ENCODE assay signal across 1 cellular context in genomic region chr9:14314929-14315753, GRCh38.
TF ChIP-seq lines count a peak whose summit lies in the region.

No MANE protein-coding gene starts in this region.

TF ChIP-seq in WTC11, 78 proteins besides CTCF, POLR2A, EP300 and RAD21 (continued from another document):
- TF ChIP-seq, protein P1, sequence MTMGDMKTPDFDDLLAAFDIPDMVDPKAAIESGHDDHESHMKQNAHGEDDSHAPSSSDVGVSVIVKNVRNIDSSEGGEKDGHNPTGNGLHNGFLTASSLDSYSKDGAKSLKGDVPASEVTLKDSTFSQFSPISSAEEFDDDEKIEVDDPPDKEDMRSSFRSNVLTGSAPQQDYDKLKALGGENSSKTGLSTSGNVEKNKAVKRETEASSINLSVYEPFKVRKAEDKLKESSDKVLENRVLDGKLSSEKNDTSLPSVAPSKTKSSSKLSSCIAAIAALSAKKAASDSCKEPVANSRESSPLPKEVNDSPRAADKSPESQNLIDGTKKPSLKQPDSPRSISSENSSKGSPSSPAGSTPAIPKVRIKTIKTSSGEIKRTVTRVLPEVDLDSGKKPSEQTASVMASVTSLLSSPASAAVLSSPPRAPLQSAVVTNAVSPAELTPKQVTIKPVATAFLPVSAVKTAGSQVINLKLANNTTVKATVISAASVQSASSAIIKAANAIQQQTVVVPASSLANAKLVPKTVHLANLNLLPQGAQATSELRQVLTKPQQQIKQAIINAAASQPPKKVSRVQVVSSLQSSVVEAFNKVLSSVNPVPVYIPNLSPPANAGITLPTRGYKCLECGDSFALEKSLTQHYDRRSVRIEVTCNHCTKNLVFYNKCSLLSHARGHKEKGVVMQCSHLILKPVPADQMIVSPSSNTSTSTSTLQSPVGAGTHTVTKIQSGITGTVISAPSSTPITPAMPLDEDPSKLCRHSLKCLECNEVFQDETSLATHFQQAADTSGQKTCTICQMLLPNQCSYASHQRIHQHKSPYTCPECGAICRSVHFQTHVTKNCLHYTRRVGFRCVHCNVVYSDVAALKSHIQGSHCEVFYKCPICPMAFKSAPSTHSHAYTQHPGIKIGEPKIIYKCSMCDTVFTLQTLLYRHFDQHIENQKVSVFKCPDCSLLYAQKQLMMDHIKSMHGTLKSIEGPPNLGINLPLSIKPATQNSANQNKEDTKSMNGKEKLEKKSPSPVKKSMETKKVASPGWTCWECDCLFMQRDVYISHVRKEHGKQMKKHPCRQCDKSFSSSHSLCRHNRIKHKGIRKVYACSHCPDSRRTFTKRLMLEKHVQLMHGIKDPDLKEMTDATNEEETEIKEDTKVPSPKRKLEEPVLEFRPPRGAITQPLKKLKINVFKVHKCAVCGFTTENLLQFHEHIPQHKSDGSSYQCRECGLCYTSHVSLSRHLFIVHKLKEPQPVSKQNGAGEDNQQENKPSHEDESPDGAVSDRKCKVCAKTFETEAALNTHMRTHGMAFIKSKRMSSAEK (CRISPR knock-in tag; IDR thresholded peaks at IDR 0.05; ENCODE audit: borderline replicate concordance): no peak
- TF ChIP-seq OVOL2 (CRISPR knock-in tag; IDR thresholded peaks at IDR 0.05; ENCODE audit: borderline replicate concordance) (no peak), RELA (CRISPR knock-in tag; IDR thresholded peaks at IDR 0.05; ENCODE audit: borderline replicate concordance) (no peak), ZNF281 (CRISPR knock-in tag; IDR thresholded peaks at IDR 0.05) (0 out of 2 replicates have a peak, but pooled peaks have one; percentile 11), PRRX2 (CRISPR knock-in tag; IDR thresholded peaks at IDR 0.05) (no peak), EMX1 (CRISPR knock-in tag; IDR thresholded peaks at IDR 0.05) (no peak), ERG (CRISPR knock-in tag; IDR thresholded peaks at IDR 0.05) (no peak)
